9 cellular contexts compared by ENCODE assay signal in the genomic region with DNA sequence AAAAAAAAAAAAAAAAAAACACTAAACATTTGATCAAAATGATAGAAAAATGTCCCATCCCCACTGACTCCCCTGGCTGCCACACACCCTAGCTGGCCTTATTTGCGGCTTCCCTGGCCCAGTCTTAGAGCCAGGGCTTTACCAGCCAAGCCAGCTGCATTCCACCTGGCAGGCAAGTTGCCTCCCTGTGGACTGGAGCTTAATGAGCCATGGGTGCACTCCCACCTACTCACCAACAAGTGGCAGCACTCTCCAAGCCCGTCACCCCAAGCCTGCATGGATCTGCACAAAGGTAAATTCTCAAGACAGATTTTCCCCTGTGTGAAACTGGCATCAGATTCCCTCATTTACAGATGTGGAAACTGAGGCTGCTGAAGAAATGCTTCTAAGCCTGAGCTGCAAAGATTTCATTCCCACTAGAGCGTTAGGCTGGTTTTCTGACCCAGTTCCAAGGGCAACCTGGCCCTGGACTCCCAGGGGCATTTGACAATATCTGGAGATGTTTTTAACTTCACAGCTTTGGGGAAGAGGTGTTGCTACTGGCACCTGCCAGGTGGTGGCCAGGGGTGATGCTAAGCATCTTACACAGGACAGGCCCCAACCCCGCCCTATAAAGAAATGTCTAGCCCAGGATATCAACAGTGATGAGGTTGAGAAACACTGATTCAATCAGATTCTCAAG. TPM values are rescaled to one million over a fixed set of nuclear protein-coding genes. Genes with fewer than 3 reads are reported as not detected.
DNase-seq lines count a peak whose midpoint lies in the region; ATAC-seq and TF ChIP-seq lines count a peak whose summit lies in the region.
"Had no signal": no experiment of that assay in that cellular context is flagged by ENCODE, and none has a peak within 500 bp of the region (broad histone marks: within the 10 kb centered on the region; RNA-seq: fewer than 3 reads in every experiment).

No MANE protein-coding gene starts in this region.

- no peaks in the 10 kb centered on the region for H4K20me1 ChIP-seq in SU-DHL-6 (ENCODE audit: low read depth, low read length)

- no peaks in the 10 kb centered on the region for H3K27me3 ChIP-seq in SU-DHL-6 (ENCODE audit: low read length)
- H3K27me3 ChIP-seq in thyroid gland = no peaks in the 10 kb centered on the region

- H2AFZ ChIP-seq in SU-DHL-6 (ENCODE audit: low read depth, low read length, severe bottlenecking) = no peak overlapping the region

- TF ChIP-seq CTCF in NB4 (IDR thresholded peaks at IDR 0.05; ENCODE audit: low read depth, low read length) (peak; percentile 77), SU-DHL-6 (IDR thresholded peaks at IDR 0.05; ENCODE audit: insufficient read depth, low read length, poor library complexity, severe bottlenecking) (peak; percentile 37), astrocyte of the spinal cord (IDR thresholded peaks at IDR 0.05; ENCODE audit: low read depth, low read length) (peak; percentile 76), thyroid gland (IDR thresholded peaks at IDR 0.05) (peak in 4 of 6 experiments; percentile 31 to 46 (median 35))

- no peak overlapping the region for H3K9ac ChIP-seq in SU-DHL-6 (ENCODE audit: low read length)

- H3K79me2 ChIP-seq in SU-DHL-6 (ENCODE audit: insufficient read depth, low read length) = no peaks in the 10 kb centered on the region

- H3K4me2 ChIP-seq in SU-DHL-6 (ENCODE audit: low read depth, low read length, poor library complexity, severe bottlenecking) = no peak overlapping the region

- no peaks in the 10 kb centered on the region for H3K9me3 ChIP-seq in SU-DHL-6 (ENCODE audit: insufficient read depth, low read length)
- no peaks in the 10 kb centered on the region for H3K9me3 ChIP-seq in thyroid gland

- H3K36me3 ChIP-seq in SU-DHL-6 (ENCODE audit: low read length) = no peaks in the 10 kb centered on the region
- no peaks in the 10 kb centered on the region for H3K36me3 ChIP-seq in thyroid gland

- peak; percentile 59 for ATAC-seq in GM21526 (IDR thresholded peaks at IDR 0.05; ENCODE audit: low FRiP score, unreplicated experiment)

- intact Hi-C loops in thyroid gland (cut with DNase I) = no loop called here

- no peaks in the 10 kb centered on the region for H3F3A ChIP-seq in SU-DHL-6 (ENCODE audit: insufficient read depth)

- no peaks in the 10 kb centered on the region for H3K4me1 ChIP-seq in thyroid gland

- DNase-seq in DMS 273 (lab: John Stamatoyannopoulos, UW; ENCODE audit: unreplicated experiment) (peak; percentile 88), NB4 (ENCODE audit: low read depth) (peak; percentile 75), astrocyte of the spinal cord (ENCODE audit: low read depth, low spot score) (peak; percentile 61), kidney tubule cell (ENCODE audit: low spot score) (peak; percentile 89), thyroid gland (peak; percentile 58 to 63), middle frontal gyrus (ENCODE audit: extremely low spot score, low spot score) (no peak)

- TF ChIP-seq POLR2A in NB4 (IDR thresholded peaks at IDR 0.05; ENCODE audit: extremely low read depth, insufficient read length) = no peak
- TF ChIP-seq POLR2A in thyroid gland (IDR thresholded peaks at IDR 0.05) = no peak

- H3K27ac ChIP-seq in SU-DHL-6 (ENCODE audit: low read depth, low read length) (no peak overlapping the region), thyroid gland (no peak overlapping the region)
- H3K27ac ChIP-seq: SK-N-MC had no signal

- WGBS in thyroid gland, 2 donors = 25 to 28% methylated on average over 2 to 3 of the region's 4 CpGs

- in situ Hi-C loops in astrocyte of the spinal cord (cut with HindIII; ENCODE audit: low sequenced_read_pairs) = no loop called here

- H3K4me3 ChIP-seq in NB4 (ENCODE audit: low read depth, low read length) (no peak overlapping the region), SU-DHL-6 (ENCODE audit: insufficient read depth, low read length, poor library complexity, severe bottlenecking) (no peak overlapping the region), astrocyte of the spinal cord (ENCODE audit: low read depth, low read length) (no peak overlapping the region), thyroid gland (replicated peaks in 1 of 3) (no peak overlapping the region)
- H3K4me3 ChIP-seq: SK-N-MC had no signal

- H3K9me2 ChIP-seq in SU-DHL-6 (replicated peaks; ENCODE audit: insufficient read depth, low read length) = no peaks in the 10 kb centered on the region

RNA-seq across cellular contexts. Expression of a gene that starts 21.9 kb away (rescaled TPM):
- 100 to 1,000 TPM; 122 to 166 (median 136) TPM for total RNA-seq in thyroid gland

RNA-seq across cellular contexts. Expression of a gene that starts 58.2 kb away (rescaled TPM):
- 10 to 100 TPM; 53.7 to 76.3 (median 71.4) TPM for total RNA-seq in thyroid gland
